In the genomic region with DNA sequence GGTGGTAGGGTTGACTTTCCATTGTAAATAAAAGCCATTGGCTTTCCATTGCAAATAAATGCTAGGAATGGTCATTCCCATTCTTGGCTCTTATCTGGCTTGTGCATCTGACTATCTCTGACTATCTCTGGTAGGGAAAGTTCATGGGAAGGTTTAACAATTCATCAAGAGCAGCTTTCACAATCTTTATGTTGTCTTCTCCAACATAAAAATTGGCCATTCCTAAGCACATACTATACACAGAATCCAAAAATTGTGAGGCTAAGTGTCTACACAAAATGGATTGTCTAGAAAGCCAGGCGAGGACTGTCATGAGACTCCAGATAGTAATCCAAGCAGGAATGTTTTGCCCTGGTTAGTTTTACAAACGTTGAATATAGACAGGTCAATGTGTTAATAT, we compare ENCODE assay signal across 32 cellular contexts. TPM values are rescaled to one million over a fixed set of nuclear protein-coding genes. Genes with fewer than 3 reads are reported as not detected.
"Had no signal": no experiment of that assay in that cellular context is flagged by ENCODE, and none has a peak within 500 bp of the region (broad histone marks: within the 10 kb centered on the region; RNA-seq: fewer than 3 reads in every experiment).

No MANE protein-coding gene starts in this region.

- DNase-seq: activated CD4-positive, alpha-beta memory T cell treated with anti-CD3 and anti-CD28 coated beads, Interleukin-2, amount 10 ng/mL, durations not matched to agents 7 days and 5 days; activated CD4-positive, alpha-beta T cell treated with anti-CD3 and anti-CD28 coated beads for 1 hour; activated CD4-positive, alpha-beta T cell treated with anti-CD3 and anti-CD28 coated beads for 48 hours; activated CD4-positive, CD25-positive, alpha-beta regulatory T cell; activated CD8-positive, alpha-beta memory T cell treated with anti-CD3 and anti-CD28 coated beads for 24 hours; activated CD8-positive, alpha-beta memory T cell treated with anti-CD3 and anti-CD28 coated beads, Interleukin-2, amount 10 ng/mL, durations not matched to agents 7 days and 5 days; activated CD8-positive, alpha-beta memory T cell treated with anti-CD3 and anti-CD28 coated beads, Interleukin-2, amount 50 U/mL, for 48 hours; activated effector memory CD4-positive, alpha-beta T cell treated with anti-CD3 and anti-CD28 coated beads, Interleukin-2, amount 50 U/mL, for 16 hours; activated naive CD4-positive, alpha-beta T cell; activated naive CD8-positive, alpha-beta T cell treated with anti-CD3 and anti-CD28 coated beads, Interleukin-2, amount 10 ng/mL, durations not matched to agents 7 days and 5 days; activated T-cell treated with anti-CD3 and anti-CD28 coated beads, Interleukin-2, amount 50 U/mL, for 48 hours; brain microvascular endothelial cell; central memory CD4-positive, alpha-beta T cell; Kasumi-1; KG1; MG63; NCI-H1048; NCI-H1105 treated with DMSO at 0.1 percent for 48 hours; NCI-H1436; NCI-H1694 treated with DMSO at 0.1 percent for 48 hours; NCI-H2029; NCI-H345; NCI-H524 treated with DMSO at 0.1 percent for 48 hours; RPMI8226; SIG-M5; T1000; WERI-Rb-1 had no signal

- H3K4me1 Mint-ChIP-seq: activated CD4-positive, alpha-beta memory T cell treated with anti-CD3 and anti-CD28 coated beads, Interleukin-2, amount 10 ng/mL, durations not matched to agents 7 days and 5 days; activated CD8-positive, alpha-beta memory T cell treated with anti-CD3 and anti-CD28 coated beads, Interleukin-2, amount 10 ng/mL, durations not matched to agents 7 days and 5 days; activated naive CD4-positive, alpha-beta T cell treated with anti-CD3 and anti-CD28 coated beads, Interleukin-2, amount 50 U/mL, for 24 hours; activated naive CD8-positive, alpha-beta T cell treated with anti-CD3 and anti-CD28 coated beads, Interleukin-2, amount 10 ng/mL, durations not matched to agents 7 days and 5 days; activated T-helper 17 cell treated with anti-CD3 and anti-CD28 coated beads, Interleukin-2, amount 50 U/mL, for 72 hours had no signal

- H3K36me3 ChIP-seq: brain microvascular endothelial cell, MG63, WERI-Rb-1 had no signal

- H3K27me3 Mint-ChIP-seq: activated CD4-positive, alpha-beta memory T cell treated with anti-CD3 and anti-CD28 coated beads, Interleukin-2, amount 10 ng/mL, durations not matched to agents 7 days and 5 days; activated CD8-positive, alpha-beta memory T cell treated with anti-CD3 and anti-CD28 coated beads, Interleukin-2, amount 10 ng/mL, durations not matched to agents 7 days and 5 days; activated naive CD4-positive, alpha-beta T cell treated with anti-CD3 and anti-CD28 coated beads, Interleukin-2, amount 50 U/mL, for 24 hours; activated naive CD8-positive, alpha-beta T cell treated with anti-CD3 and anti-CD28 coated beads, Interleukin-2, amount 10 ng/mL, durations not matched to agents 7 days and 5 days; activated T-helper 17 cell treated with anti-CD3 and anti-CD28 coated beads, Interleukin-2, amount 50 U/mL, for 72 hours had no signal

- H3K4me3 Mint-ChIP-seq: activated CD4-positive, alpha-beta memory T cell treated with anti-CD3 and anti-CD28 coated beads, Interleukin-2, amount 10 ng/mL, durations not matched to agents 7 days and 5 days; activated CD8-positive, alpha-beta memory T cell treated with anti-CD3 and anti-CD28 coated beads, Interleukin-2, amount 10 ng/mL, durations not matched to agents 7 days and 5 days; activated naive CD4-positive, alpha-beta T cell treated with anti-CD3 and anti-CD28 coated beads, Interleukin-2, amount 50 U/mL, for 24 hours; activated naive CD8-positive, alpha-beta T cell treated with anti-CD3 and anti-CD28 coated beads, Interleukin-2, amount 10 ng/mL, durations not matched to agents 7 days and 5 days; activated T-helper 17 cell treated with anti-CD3 and anti-CD28 coated beads, Interleukin-2, amount 50 U/mL, for 72 hours had no signal

- H3K27me3 ChIP-seq: brain microvascular endothelial cell, MG63 had no signal

- H3K9me3 ChIP-seq: MG63 had no signal

- H3K27ac ChIP-seq: brain microvascular endothelial cell, WERI-Rb-1 had no signal

- H3K9me3 Mint-ChIP-seq: activated naive CD4-positive, alpha-beta T cell treated with anti-CD3 and anti-CD28 coated beads, Interleukin-2, amount 50 U/mL, for 24 hours; activated naive CD8-positive, alpha-beta T cell treated with anti-CD3 and anti-CD28 coated beads, Interleukin-2, amount 10 ng/mL, durations not matched to agents 7 days and 5 days; activated T-helper 17 cell treated with anti-CD3 and anti-CD28 coated beads, Interleukin-2, amount 50 U/mL, for 72 hours had no signal

- H3K27ac Mint-ChIP-seq: activated CD4-positive, alpha-beta memory T cell treated with anti-CD3 and anti-CD28 coated beads, Interleukin-2, amount 10 ng/mL, durations not matched to agents 7 days and 5 days; activated CD8-positive, alpha-beta memory T cell treated with anti-CD3 and anti-CD28 coated beads, Interleukin-2, amount 10 ng/mL, durations not matched to agents 7 days and 5 days; activated naive CD4-positive, alpha-beta T cell treated with anti-CD3 and anti-CD28 coated beads, Interleukin-2, amount 50 U/mL, for 24 hours; activated naive CD8-positive, alpha-beta T cell treated with anti-CD3 and anti-CD28 coated beads, Interleukin-2, amount 10 ng/mL, durations not matched to agents 7 days and 5 days; activated T-helper 17 cell treated with anti-CD3 and anti-CD28 coated beads, Interleukin-2, amount 50 U/mL, for 72 hours had no signal

- H3K4me3 ChIP-seq: MG63 had no signal

- ATAC-seq: activated CD8-positive, alpha-beta memory T cell treated with anti-CD3 and anti-CD28 coated beads, Interleukin-2, amount 10 ng/mL, durations not matched to agents 7 days and 5 days; activated T-helper 17 cell treated with anti-CD3 and anti-CD28 coated beads, Interleukin-2, amount 50 U/mL, for 72 hours; Panc1 had no signal

- H3K36me3 Mint-ChIP-seq: activated CD8-positive, alpha-beta memory T cell treated with anti-CD3 and anti-CD28 coated beads, Interleukin-2, amount 10 ng/mL, durations not matched to agents 7 days and 5 days; activated naive CD4-positive, alpha-beta T cell treated with anti-CD3 and anti-CD28 coated beads, Interleukin-2, amount 50 U/mL, for 24 hours; activated naive CD8-positive, alpha-beta T cell treated with anti-CD3 and anti-CD28 coated beads, Interleukin-2, amount 10 ng/mL, durations not matched to agents 7 days and 5 days had no signal

RNA-seq across cellular contexts. Expression of gene WNT5A, which starts 54.4 kb away (rescaled TPM):
- total RNA-seq: activated CD4-positive, alpha-beta memory T cell treated with anti-CD3 and anti-CD28 coated beads, Interleukin-2, amount 10 ng/mL, durations not matched to agents 7 days and 5 days; activated naive CD8-positive, alpha-beta T cell treated with anti-CD3 and anti-CD28 coated beads, Interleukin-2, amount 10 ng/mL, durations not matched to agents 7 days and 5 days; activated T-helper 17 cell treated with anti-CD3 and anti-CD28 coated beads, Interleukin-2, amount 50 U/mL, for 72 hours; T-helper 1 cell treated with Interleukin-12 subunit alpha and Interleukin-12 subunit beta and Interleukin-4 antibody, amounts not matched to agents 30 ng/mL and 1 ng/mL, for 36 hours; T-helper 2 cell treated with Interferon-gamma antibody and Interleukin-4, amounts not matched to agents 100 ng/mL and 5 ng/mL, for 36 hours had no signal
